In the genomic region with DNA sequence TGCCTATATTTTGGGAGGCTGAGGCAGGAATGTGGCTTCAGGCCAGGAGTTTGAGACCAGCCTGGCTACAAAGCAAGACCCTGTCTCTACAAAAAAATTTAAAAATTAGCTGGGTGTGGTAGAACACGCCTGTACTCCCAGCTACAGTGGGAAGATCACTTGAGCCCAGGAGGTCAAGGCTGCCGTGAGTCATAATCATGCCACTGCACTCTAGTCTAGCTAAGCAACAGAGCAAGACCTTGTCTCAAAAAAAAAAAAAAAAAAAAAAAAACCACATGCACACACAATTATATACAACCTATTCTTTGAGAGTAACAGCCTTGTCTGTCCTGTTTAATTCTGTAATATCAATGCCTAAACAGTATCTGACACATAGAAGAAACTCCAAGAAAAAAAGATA, we compare ENCODE assay signal across 15 cellular contexts. TPM values are rescaled to one million over a fixed set of nuclear protein-coding genes. Genes with fewer than 3 reads are reported as not detected.
DNase-seq lines count a peak whose midpoint lies in the region; ATAC-seq and TF ChIP-seq lines count a peak whose summit lies in the region.
"Had no signal": no experiment of that assay in that cellular context is flagged by ENCODE, and none has a peak within 500 bp of the region (broad histone marks: within the 10 kb centered on the region; RNA-seq: fewer than 3 reads in every experiment).

No MANE protein-coding gene starts in this region.

- DNase-seq in COLO829 (ENCODE audit: low spot score) (peak; percentile 58), M059J (ENCODE audit: low read depth) (peak; percentile 83), cardiac fibroblast (ENCODE audit: low read depth in 2 of 2) (peak; percentile 59 to 79), kidney glomerular epithelial cell (lab: John Stamatoyannopoulos, UW) (peak; percentile 34), SJCRH30 (no peak)
- DNase-seq in activated naive CD4-positive, alpha-beta T cell (lab: John Stamatoyannopoulos, UW), result no peak
- DNase-seq: activated CD4-positive, alpha-beta T cell treated with anti-CD3 and anti-CD28 coated beads for 4 hours; NCI-H1417 treated with DMSO at 0.1 percent for 48 hours; NCI-H446 treated with DMSO at 0.1 percent for 48 hours; T-helper 1 cell; tibial artery had no signal

- H3K27ac ChIP-seq in SJCRH30, result no peak overlapping the region
- H3K27ac ChIP-seq: prostate gland, tibial artery had no signal

- H3K27me3 ChIP-seq in SJCRH30, result no peaks in the 10 kb centered on the region
- H3K27me3 ChIP-seq: tibial artery had no signal

- H3K4me1 ChIP-seq in SJCRH30, result no peaks in the 10 kb centered on the region
- H3K4me1 ChIP-seq: prostate gland, tibial artery had no signal

- H3K36me3 ChIP-seq in SJCRH30, result peaks cover 60% of the 10 kb centered on the region

- H3K4me3 ChIP-seq in cardiac fibroblast (replicated peaks in 1 of 2; ENCODE audit: low read depth in 2 of 2, low read length in 2 of 2) (no peak overlapping the region), SJCRH30 (no peak overlapping the region)
- H3K4me3 ChIP-seq: prostate gland, tibial artery had no signal

- no peaks in the 10 kb centered on the region for H3K9me3 ChIP-seq in SJCRH30 (replicated peaks)
- H3K9me3 ChIP-seq: prostate gland, tibial artery had no signal

- TF ChIP-seq CTCF in cardiac fibroblast (IDR thresholded peaks at IDR 0.05; ENCODE audit: low read depth, low read length), result no peak

- no peak for ATAC-seq in GM18909 (IDR thresholded peaks at IDR 0.05; ENCODE audit: poor library complexity, unreplicated experiment)
- no peak for ATAC-seq in HG02870 (IDR thresholded peaks at IDR 0.05; ENCODE audit: unreplicated experiment)

RNA-seq across cellular contexts. Expression of gene HAUS6, which starts 15.1 kb away (rescaled TPM):
- 18.8 and 28.4 TPM in 2 replicates for total RNA-seq in M059J (2014; rRNA removed; shearing (Covaris generic))
- 44.7 and 49.7 TPM in 2 replicates for total RNA-seq in SJCRH30 (2014; rRNA removed; shearing (Covaris generic))

RNA-seq across cellular contexts. Expression of gene RRAGA, which starts 38.4 kb away (rescaled TPM):
- 71.3 and 83.9 TPM in 2 replicates for total RNA-seq in M059J (2014; rRNA removed; shearing (Covaris generic))
- 39.7 and 44.2 TPM in 2 replicates for total RNA-seq in SJCRH30 (2014; rRNA removed; shearing (Covaris generic))

RNA-seq across cellular contexts. Expression of gene PLIN2, which starts 39.7 kb away (rescaled TPM):
- 82.0 and 96.6 TPM in 2 replicates for total RNA-seq in M059J (2014; rRNA removed; shearing (Covaris generic))
- total RNA-seq in SJCRH30 (2014; rRNA removed; shearing (Covaris generic)), result 27.1 and 30.7 TPM in 2 replicates

RNA-seq across cellular contexts. Expression of gene SAXO1, which starts 54.6 kb away (rescaled TPM):
- total RNA-seq in M059J (2014; rRNA removed; shearing (Covaris generic)), result 0.10 TPM in 1 of 2 replicates, not detected in the other
- not detected in 2 replicates for total RNA-seq in SJCRH30 (2014; rRNA removed; shearing (Covaris generic))
- total RNA-seq: dermis microvascular lymphatic vessel endothelial cell had no signal

Comparison
In these comparisons a context has a peak if more than half of its experiments do, and no peak if none do; other contexts are left out.
1. DNase-seq: peak in COLO829 (single experiment), M059J (single experiment), cardiac fibroblast (2 of 2) and kidney glomerular epithelial cell (single experiment); none in SJCRH30 (0 of 2) and activated naive CD4-positive, alpha-beta T cell (0 of 4).